In genomic region chr6:149899486-149899885, GRCh38 we compare ENCODE assay signal across 24 cellular contexts. TPM values are rescaled to one million over a fixed set of nuclear protein-coding genes. Genes with fewer than 3 reads are reported as not detected.
DNase-seq lines count a peak whose midpoint lies in the region; ATAC-seq and TF ChIP-seq lines count a peak whose summit lies in the region.
"Had no signal": no experiment of that assay in that cellular context is flagged by ENCODE, and none has a peak within 500 bp of the region (broad histone marks: within the 10 kb centered on the region; RNA-seq: fewer than 3 reads in every experiment).

No MANE protein-coding gene starts in this region.

- TF ChIP-seq CTCF in esophagus squamous epithelium (IDR thresholded peaks at IDR 0.05) (peak in 1 of 6 experiments; percentile 4), suprapubic skin (IDR thresholded peaks at IDR 0.05) (no peak), lower lobe of right lung (IDR thresholded peaks at IDR 0.05) (no peak)

- no peak for TF ChIP-seq EP300 in suprapubic skin (IDR thresholded peaks at IDR 0.05)

- no peak overlapping the region for H3K9ac ChIP-seq in Karpas-422 (ENCODE audit: low read length)
- H3K9ac ChIP-seq: BLaER1 had no signal

- H3K4me1 Mint-ChIP-seq in T-helper 17 cell: peaks cover 33% of the 10 kb centered on the region

- H3K36me3 ChIP-seq in Karpas-422 (ENCODE audit: insufficient read depth, low read length) (no peaks in the 10 kb centered on the region), esophagus squamous epithelium (no peaks in the 10 kb centered on the region), suprapubic skin (no peaks in the 10 kb centered on the region), lower lobe of right lung (no peaks in the 10 kb centered on the region)
- H3K36me3 ChIP-seq: BLaER1 had no signal

- TF ChIP-seq POLR2A in esophagus squamous epithelium (IDR thresholded peaks at IDR 0.05) (no peak), suprapubic skin (IDR thresholded peaks at IDR 0.05) (no peak)

- no peaks in the 10 kb centered on the region for H3K9me2 ChIP-seq in Karpas-422 (replicated peaks; ENCODE audit: insufficient read depth, low read length)

- peaks cover 2% of the 10 kb centered on the region for H3K36me3 Mint-ChIP-seq in T-helper 17 cell (ENCODE audit: low read depth)
- H3K36me3 Mint-ChIP-seq: CD4-positive, CD25-positive, alpha-beta regulatory T cell had no signal

- peak overlapping the region; percentile 31 for H3K4me3 Mint-ChIP-seq in T-helper 17 cell
- H3K4me3 Mint-ChIP-seq: CD4-positive, CD25-positive, alpha-beta regulatory T cell had no signal

- H3K4me3 ChIP-seq in Karpas-422 (ENCODE audit: low read length): no peak overlapping the region
- H3K4me3 ChIP-seq in esophagus squamous epithelium: no peak overlapping the region
- no peak overlapping the region for H3K4me3 ChIP-seq in suprapubic skin
- H3K4me3 ChIP-seq in lower lobe of right lung: no peak overlapping the region
- H3K4me3 ChIP-seq: BLaER1, PC-9 had no signal

- peak overlapping the region; percentile 29 for H3K27ac Mint-ChIP-seq in T-helper 17 cell
- H3K27ac Mint-ChIP-seq: CD4-positive, CD25-positive, alpha-beta regulatory T cell had no signal

- H3K79me2 ChIP-seq in Karpas-422 (ENCODE audit: low read length): no peaks in the 10 kb centered on the region

- no peaks in the 10 kb centered on the region for H3K27me3 ChIP-seq in Karpas-422 (ENCODE audit: low read length)
- no peaks in the 10 kb centered on the region for H3K27me3 ChIP-seq in esophagus squamous epithelium
- H3K27me3 ChIP-seq in suprapubic skin: no peaks in the 10 kb centered on the region
- no peaks in the 10 kb centered on the region for H3K27me3 ChIP-seq in lower lobe of right lung (ENCODE audit: low read depth)
- H3K27me3 ChIP-seq: BLaER1 had no signal

- no peak overlapping the region for H2AFZ ChIP-seq in Karpas-422 (ENCODE audit: low read length)
- H2AFZ ChIP-seq: PC-9 had no signal

- H3K4me2 ChIP-seq in Karpas-422 (ENCODE audit: low read depth, low read length, poor library complexity, severe bottlenecking): no peak overlapping the region
- H3K4me2 ChIP-seq: BLaER1, PC-9 had no signal

- intact Hi-C loops in esophagus squamous epithelium (cut with DNase I): no loop called here
- intact Hi-C loops in lower lobe of right lung (cut with DNase I): no loop called here

- no peak overlapping the region for H3K27ac ChIP-seq in Karpas-422 (ENCODE audit: low read length)
- peak overlapping the region; percentile 84 to 95 (median 90) for H3K27ac ChIP-seq in esophagus squamous epithelium
- H3K27ac ChIP-seq in suprapubic skin: peak overlapping the region; percentile 75
- H3K27ac ChIP-seq in lower lobe of right lung: no peak overlapping the region
- H3K27ac ChIP-seq: BLaER1, PC-9 had no signal

- H4K20me1 ChIP-seq in Karpas-422 (ENCODE audit: insufficient read depth, low read depth, low read length): no peaks in the 10 kb centered on the region
- H4K20me1 ChIP-seq: BLaER1 had no signal

- WGBS in esophagus squamous epithelium, 2 donors: 57 to 72% methylated on average over 6 of the region's 6 CpGs
- WGBS in suprapubic skin: 62% methylated on average over 6 of the region's 6 CpGs

- no peak for ATAC-seq in T-helper 17 cell
- no peak for ATAC-seq in lower lobe of right lung
- no peak for ATAC-seq in HG03159 (IDR thresholded peaks at IDR 0.05; ENCODE audit: unreplicated experiment)

- H3K4me1 ChIP-seq in Karpas-422 (ENCODE audit: low read length): peaks cover 5% of the 10 kb centered on the region
- H3K4me1 ChIP-seq in esophagus squamous epithelium: peaks cover 52 to 81% (median 61%) of the 10 kb centered on the region in 3 donors
- H3K4me1 ChIP-seq in suprapubic skin: peaks cover 64% of the 10 kb centered on the region
- H3K4me1 ChIP-seq in lower lobe of right lung: peaks cover 32% of the 10 kb centered on the region

- H3K9me3 ChIP-seq in Karpas-422 (ENCODE audit: low read length) (no peaks in the 10 kb centered on the region), T-helper 17 cell (ENCODE audit: control insufficient read depth, low read length, poor library complexity, severe bottlenecking) (no peaks in the 10 kb centered on the region), esophagus squamous epithelium (no peaks in the 10 kb centered on the region), suprapubic skin (no peaks in the 10 kb centered on the region), lower lobe of right lung (no peaks in the 10 kb centered on the region)
- H3K9me3 ChIP-seq: BLaER1 had no signal

- peak; percentile 22 for DNase-seq in Karpas-422
- no peak for DNase-seq in T-helper 17 cell
- no peak for DNase-seq in esophagus squamous epithelium (lab: John Stamatoyannopoulos, UW)
- DNase-seq in suprapubic skin (ENCODE audit: low spot score in 2 of 2): peak; percentile 45 to 53
- DNase-seq in lower lobe of right lung: no peak
- no peak for DNase-seq in NCI-H1105 treated with DMSO at 0.1 percent for 48 hours (lab: John Stamatoyannopoulos, UW)
- DNase-seq: CD4-positive, CD25-positive, alpha-beta regulatory T cell; DMS153; DND-41; HCEC 1CT; IMR-90; KG1; NCI-H1048; NCI-H1417 treated with DMSO at 0.1 percent for 48 hours; NCI-H187; NCI-H2081 treated with DMSO at 0.1 percent for 48 hours; NCI-H2171 treated with DMSO at 0.1 percent for 48 hours; NCI-H524 treated with DMSO at 0.1 percent for 48 hours; NCI-H774; PC-9; SHP77 had no signal

- H3K27me3 Mint-ChIP-seq in T-helper 17 cell: peaks cover 15% of the 10 kb centered on the region

RNA-seq across cellular contexts. Expression of gene RAET1E, which starts 1.6 kb away (rescaled TPM):
- total RNA-seq in Karpas-422 (2014; rRNA removed; shearing (Covaris generic); ENCODE audit: low replicate concordance): not detected in 2 replicates
- total RNA-seq in T-helper 17 cell: under 1 TPM in 1 of 2 donors, not detected in 1; 0.55 TPM
- total RNA-seq in esophagus squamous epithelium: 10 to 100 TPM; 50.1 to 90.1 (median 67.9) TPM
- 10 to 100 TPM; 14.4 to 46.8 (median 22.8) TPM for total RNA-seq in suprapubic skin
- total RNA-seq in lower lobe of right lung: not detected
- total RNA-seq: CD4-positive, CD25-positive, alpha-beta regulatory T cell; H1; IMR-90 had no signal

RNA-seq across cellular contexts. Expression of gene RAET1G, which starts 23.4 kb away (rescaled TPM):
- not detected in 2 replicates for total RNA-seq in Karpas-422 (2014; rRNA removed; shearing (Covaris generic); ENCODE audit: low replicate concordance)
- total RNA-seq in T-helper 17 cell (not detected), esophagus squamous epithelium (10 to 100 TPM in 3 of 4 donors, 1 to 10 TPM in 1; 9.0 to 26.8 (median 13.5) TPM), suprapubic skin (1 to 10 TPM; 1.9 to 5.8 (median 4.5) TPM), lower lobe of right lung (0.83 TPM)
- total RNA-seq: H1, PC-9 had no signal

RNA-seq across cellular contexts. Expression of gene LRP11, which starts 35.3 kb away (rescaled TPM):
- total RNA-seq in Karpas-422 (2014; rRNA removed; shearing (Covaris generic); ENCODE audit: low replicate concordance): 3.5 and 5.4 TPM in 2 replicates
- 1 to 10 TPM; 1.8 to 2.5 TPM for total RNA-seq in T-helper 17 cell
- 10 to 100 TPM; 40.2 to 74.9 (median 58.4) TPM for total RNA-seq in esophagus squamous epithelium
- 10 to 100 TPM; 43.6 to 77.2 (median 68.4) TPM for total RNA-seq in suprapubic skin
- 38.3 TPM for total RNA-seq in lower lobe of right lung

RNA-seq across cellular contexts. Expression of gene ULBP2, which starts 42.3 kb away (rescaled TPM):
- total RNA-seq in Karpas-422 (2014; rRNA removed; shearing (Covaris generic); ENCODE audit: low replicate concordance): 0.56 and 0.76 TPM in 2 replicates
- total RNA-seq in T-helper 17 cell: 1 to 10 TPM; 2.8 to 3.7 TPM
- total RNA-seq in esophagus squamous epithelium: 10 to 100 TPM in 1 of 4 donors, 1 to 10 TPM in 3; 2.9 to 11.1 (median 4.6) TPM
- total RNA-seq in suprapubic skin: under 1 TPM in 2 of 4 donors, not detected in 2; 0.76 to 0.95 TPM
- 2.2 TPM for total RNA-seq in lower lobe of right lung
- total RNA-seq: H1 had no signal

Comparison
In these comparisons a context has a peak if more than half of its experiments do, and no peak if none do; other contexts are left out.
1. DNase-seq: peak in Karpas-422 (single experiment) and suprapubic skin (2 of 2); none in T-helper 17 cell (0 of 3), esophagus squamous epithelium (single experiment), lower lobe of right lung (single experiment) and NCI-H1105 treated with DMSO at 0.1 percent for 48 hours (single experiment).
2. H3K27ac ChIP-seq: peak in esophagus squamous epithelium (4 of 4) and suprapubic skin (single experiment); none in Karpas-422 (single experiment) and lower lobe of right lung (single experiment).
3. RNA of gene RAET1E, which starts 1.6 kb away (total RNA-seq): 50.1 to 90.1 TPM in esophagus squamous epithelium and 14.4 to 46.8 TPM in suprapubic skin; 0.55 TPM in T-helper 17 cell, not detected in lower lobe of right lung (single experiment) and not detected in Karpas-422; every median in the first group is over 4 times any median in the second.